ENCODE assay signal across 1 cellular context in the genomic region with DNA sequence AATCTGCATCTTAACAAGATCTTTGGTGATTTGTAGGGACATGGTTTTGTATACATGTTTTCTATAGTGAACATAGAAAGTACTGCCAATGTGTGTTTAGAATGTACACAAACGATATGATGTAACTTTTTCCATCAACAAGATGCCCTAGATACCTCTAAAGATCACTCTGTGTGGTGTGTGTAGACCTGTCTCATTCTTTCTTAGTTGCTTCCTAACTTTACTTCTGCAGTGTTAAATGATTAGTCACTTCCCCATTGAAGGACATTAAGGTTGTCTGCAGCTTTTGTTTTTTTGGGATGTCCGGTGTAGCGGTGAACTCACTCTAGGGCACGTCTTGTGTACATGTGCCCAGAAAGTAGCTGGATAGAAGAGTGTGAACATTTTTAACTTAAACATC.
TF ChIP-seq lines count a peak whose summit lies in the region.

No MANE protein-coding gene starts in this region.

TF ChIP-seq in HCT116, 20 proteins besides CTCF, POLR2A, EP300 and RAD21 (continued from another document):
- TF ChIP-seq REST (IDR thresholded peaks at IDR 0.05; ENCODE audit: low read depth) (no peak), SIN3A (IDR thresholded peaks at IDR 0.05; ENCODE audit: low read depth) (no peak), CEBPB (IDR thresholded peaks at IDR 0.05; ENCODE audit: low read depth) (no peak), ELF1 (IDR thresholded peaks at IDR 0.05; ENCODE audit: borderline replicate concordance, low read depth) (no peak), YY1 (IDR thresholded peaks at IDR 0.05; ENCODE audit: extremely low read depth, insufficient replicate concordance, low read depth, low read length) (no peak), EZH2 (IDR thresholded peaks at IDR 0.05) (no peak), CBX3 (IDR thresholded peaks at IDR 0.05; ENCODE audit: low read depth) (no peak), MAX (IDR thresholded peaks at IDR 0.05) (no peak), SRF (IDR thresholded peaks at IDR 0.05; ENCODE audit: low read depth) (no peak), FOSL1 (IDR thresholded peaks at IDR 0.05; ENCODE audit: low read depth) (no peak), JUND (IDR thresholded peaks at IDR 0.05) (no peak)
- TF ChIP-seq, protein P1, sequence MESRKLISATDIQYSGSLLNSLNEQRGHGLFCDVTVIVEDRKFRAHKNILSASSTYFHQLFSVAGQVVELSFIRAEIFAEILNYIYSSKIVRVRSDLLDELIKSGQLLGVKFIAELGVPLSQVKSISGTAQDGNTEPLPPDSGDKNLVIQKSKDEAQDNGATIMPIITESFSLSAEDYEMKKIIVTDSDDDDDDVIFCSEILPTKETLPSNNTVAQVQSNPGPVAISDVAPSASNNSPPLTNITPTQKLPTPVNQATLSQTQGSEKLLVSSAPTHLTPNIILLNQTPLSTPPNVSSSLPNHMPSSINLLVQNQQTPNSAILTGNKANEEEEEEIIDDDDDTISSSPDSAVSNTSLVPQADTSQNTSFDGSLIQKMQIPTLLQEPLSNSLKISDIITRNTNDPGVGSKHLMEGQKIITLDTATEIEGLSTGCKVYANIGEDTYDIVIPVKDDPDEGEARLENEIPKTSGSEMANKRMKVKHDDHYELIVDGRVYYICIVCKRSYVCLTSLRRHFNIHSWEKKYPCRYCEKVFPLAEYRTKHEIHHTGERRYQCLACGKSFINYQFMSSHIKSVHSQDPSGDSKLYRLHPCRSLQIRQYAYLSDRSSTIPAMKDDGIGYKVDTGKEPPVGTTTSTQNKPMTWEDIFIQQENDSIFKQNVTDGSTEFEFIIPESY (IDR thresholded peaks at IDR 0.05; ENCODE audit: extremely low read depth, insufficient replicate concordance, low read length) = no peak
